9 cellular contexts compared by ENCODE assay signal in genomic region chr19:33868821-33869412, GRCh38.
DNase-seq lines count a peak whose midpoint lies in the region; ATAC-seq and TF ChIP-seq lines count a peak whose summit lies in the region.
"Had no signal": no experiment of that assay in that cellular context is flagged by ENCODE, and none has a peak within 500 bp of the region (broad histone marks: within the 10 kb centered on the region; RNA-seq: fewer than 3 reads in every experiment).

No MANE protein-coding gene starts in this region.

- TF ChIP-seq EP300 in esophagus muscularis mucosa (IDR thresholded peaks at IDR 0.05) = no peak

- no peaks in the 10 kb centered on the region for H3K9me3 ChIP-seq in esophagus muscularis mucosa
- H3K9me3 ChIP-seq in uterus = no peaks in the 10 kb centered on the region

- H3K27ac ChIP-seq in esophagus muscularis mucosa (replicated peaks in 1 of 4) (peak overlapping the region in 3 of 4 donors; percentile 14 to 72 (median 62)), uterus (peak overlapping the region in 1 of 2 donors; percentile 46)

- ATAC-seq in HG02642 (IDR thresholded peaks at IDR 0.05; ENCODE audit: poor library complexity, unreplicated experiment) = no peak

- TF ChIP-seq POLR2A in esophagus muscularis mucosa (IDR thresholded peaks at IDR 0.05; ENCODE audit: low read depth) (no peak), uterus (IDR thresholded peaks at IDR 0.05) (no peak)

- TF ChIP-seq CTCF in esophagus muscularis mucosa (IDR thresholded peaks at IDR 0.05) (peak in 1 of 3 experiments; percentile 38), uterus (IDR thresholded peaks at IDR 0.05) (peak in 1 of 4 experiments; percentile 11)

- H3K4me3 ChIP-seq in esophagus muscularis mucosa = peak overlapping the region; percentile 19 to 43 (median 38)
- H3K4me3 ChIP-seq in uterus = peak overlapping the region in 1 of 2 donors; percentile 2

- H3K4me1 ChIP-seq in esophagus muscularis mucosa (peaks cover 14 to 20% (median 17%) of the 10 kb centered on the region in 4 donors), uterus (no peaks in the 10 kb centered on the region)

- H3K27me3 ChIP-seq in esophagus muscularis mucosa (no peaks in the 10 kb centered on the region), uterus (no peaks in the 10 kb centered on the region)

- H3K36me3 ChIP-seq in esophagus muscularis mucosa (no peaks in the 10 kb centered on the region), uterus (no peaks in the 10 kb centered on the region)

- WGBS in esophagus muscularis mucosa = 26% methylated on average over 18 of the region's 21 CpGs

- intact Hi-C loops in esophagus muscularis mucosa (cut with DNase I) = loop anchor here (2.0 kb wide), 1 partner anchor 74 kb away; no protein-coding TSS in a partner anchor
- intact Hi-C loops in uterus (cut with DNase I; ENCODE audit: low total_unique reads) = no loop called here

- peak; percentile 22 to 52 for DNase-seq in NCI-H526 (lab: John Stamatoyannopoulos, UW)
- no peak for DNase-seq in NCI-H526 treated with DMSO at 0.1 percent for 48 hours (lab: John Stamatoyannopoulos, UW)
- peak; percentile 90 for DNase-seq in esophagus muscularis mucosa (ENCODE audit: extremely low spot score)
- DNase-seq in mucosa of gallbladder (ENCODE audit: low spot score) = peak; percentile 21
- DNase-seq in uterus = peak; percentile 18 to 24
- no peak for DNase-seq in NCI-H2196 treated with DMSO at 0.1 percent for 48 hours (lab: John Stamatoyannopoulos, UW; ENCODE audit: unreplicated experiment)
- DNase-seq in DMS53 (lab: John Stamatoyannopoulos, UW) = no peak
- DNase-seq: NCI-H748 treated with DMSO at 0.1 percent for 48 hours had no signal

Comparison
In these comparisons a context has a peak if more than half of its experiments do, and no peak if none do; other contexts are left out.
1. DNase-seq: peak in NCI-H526 (2 of 2), esophagus muscularis mucosa (single experiment), mucosa of gallbladder (single experiment) and uterus (2 of 2); none in NCI-H526 treated with DMSO at 0.1 percent for 48 hours (single experiment), NCI-H2196 treated with DMSO at 0.1 percent for 48 hours (single experiment) and DMS53 (single experiment).